ENCODE assay signal across 20 cellular contexts in genomic region chr10:19659920-19660655, GRCh38.
DNase-seq lines count a peak whose midpoint lies in the region; ATAC-seq and TF ChIP-seq lines count a peak whose summit lies in the region.
"Had no signal": no experiment of that assay in that cellular context is flagged by ENCODE, and none has a peak within 500 bp of the region (broad histone marks: within the 10 kb centered on the region; RNA-seq: fewer than 3 reads in every experiment).

No MANE protein-coding gene starts in this region.

- no peak overlapping the region for H3K4me3 ChIP-seq in mammary epithelial cell (replicated peaks in 1 of 3; ENCODE audit: insufficient read depth in 1 of 3, low read depth in 2 of 3, low read length in 3 of 3)
- H3K4me3 ChIP-seq in breast epithelium = no peak overlapping the region
- H3K4me3 ChIP-seq in right cardiac atrium (ENCODE audit: low read length) = no peak overlapping the region
- no peak overlapping the region for H3K4me3 ChIP-seq in thoracic aorta
- no peak overlapping the region for H3K4me3 ChIP-seq in gastrocnemius medialis
- H3K4me3 ChIP-seq: BLaER1 treated with 17β-estradiol and CSF1 and Interleukin-3, amounts not matched to agents 10 nM and 100 nM had no signal

- TF ChIP-seq POLR2A in breast epithelium (IDR thresholded peaks at IDR 0.05) (no peak), gastrocnemius medialis (IDR thresholded peaks at IDR 0.05) (no peak)

- in situ Hi-C loops in mammary epithelial cell (cut with MboI; ENCODE audit: low sequenced_read_pairs in 2 of 2) = no loop called here
- in situ Hi-C loops in gastrocnemius medialis (cut with MboI; ENCODE audit: low sequenced_read_pairs in 4 of 4) = no loop called here

- peak; percentile 47; the same call in 2 of the 3 replicates for ATAC-seq in SK-N-SH treated with all-trans-retinoic acid at 6 μM for 48 hours
- peak; percentile 62 to 78 for ATAC-seq in right cardiac atrium
- peak; percentile 81 for ATAC-seq in thoracic aorta (ENCODE audit: insufficient number of reproducible peaks, low FRiP score, low read depth)
- no peak for ATAC-seq in GM21447 (IDR thresholded peaks at IDR 0.05; ENCODE audit: unreplicated experiment)
- no peak for ATAC-seq in gastrocnemius medialis
- ATAC-seq: T-helper 17 cell had no signal

- no peaks in the 10 kb centered on the region for H3K79me2 ChIP-seq in mammary epithelial cell (ENCODE audit: insufficient read depth, low read length)

- no peaks in the 10 kb centered on the region for H3K9me3 ChIP-seq in mammary epithelial cell (replicated peaks; ENCODE audit: insufficient read depth, low read length)
- H3K9me3 ChIP-seq in breast epithelium = no peaks in the 10 kb centered on the region
- H3K9me3 ChIP-seq in right cardiac atrium (ENCODE audit: control insufficient read depth, low read length) = no peaks in the 10 kb centered on the region
- no peaks in the 10 kb centered on the region for H3K9me3 ChIP-seq in thoracic aorta
- H3K9me3 ChIP-seq in gastrocnemius medialis = peaks cover 0 to 7% (median 0%) of the 10 kb centered on the region in 3 donors
- H3K9me3 ChIP-seq: BLaER1 treated with 17β-estradiol and CSF1 and Interleukin-3, amounts not matched to agents 10 nM and 100 nM had no signal

- no peak overlapping the region for H3K9ac ChIP-seq in mammary epithelial cell (ENCODE audit: insufficient read depth, low read length)
- H3K9ac ChIP-seq: BLaER1 treated with 17β-estradiol and CSF1 and Interleukin-3, amounts not matched to agents 10 nM and 100 nM had no signal

- no peak overlapping the region for H2AFZ ChIP-seq in mammary epithelial cell (ENCODE audit: low read depth, low read length)

- CTCF ChIA-PET in mammary epithelial cell (lab: Charles Lee; ENCODE audit: low non-redundant PET) = no interaction called here

- 62% methylated on average over 4 of the region's 4 CpGs for WGBS in mammary epithelial cell (ENCODE audit: low coverage, missing lambda C conversion rate)
- 71% methylated on average over 4 of the region's 4 CpGs for WGBS in right cardiac atrium

- dilution Hi-C loops in mammary epithelial cell (cut with HindIII; ENCODE audit: low sequenced_read_pairs) = no loop called here

- H3K27me3 ChIP-seq in mammary epithelial cell (ENCODE audit: insufficient read depth, low read length) = no peaks in the 10 kb centered on the region
- H3K27me3 ChIP-seq in breast epithelium = no peaks in the 10 kb centered on the region
- no peaks in the 10 kb centered on the region for H3K27me3 ChIP-seq in right cardiac atrium (ENCODE audit: control insufficient read depth, insufficient read depth)
- no peaks in the 10 kb centered on the region for H3K27me3 ChIP-seq in thoracic aorta (replicated peaks; ENCODE audit: insufficient read depth)
- no peaks in the 10 kb centered on the region for H3K27me3 ChIP-seq in gastrocnemius medialis
- H3K27me3 ChIP-seq: BLaER1 treated with 17β-estradiol and CSF1 and Interleukin-3, amounts not matched to agents 10 nM and 100 nM had no signal

- H3K4me1 ChIP-seq in mammary epithelial cell (ENCODE audit: insufficient read depth, low read length) (peaks cover 8% of the 10 kb centered on the region), breast epithelium (no peaks in the 10 kb centered on the region), right cardiac atrium (ENCODE audit: control insufficient read depth, insufficient read depth, low read length) (no peaks in the 10 kb centered on the region), thoracic aorta (ENCODE audit: control insufficient read depth in 1 of 2, low read depth in 2 of 2) (peaks cover 18 to 39% of the 10 kb centered on the region in 2 donors), gastrocnemius medialis (no peaks in the 10 kb centered on the region)
- H3K4me1 ChIP-seq: BLaER1 treated with 17β-estradiol and CSF1 and Interleukin-3, amounts not matched to agents 10 nM and 100 nM had no signal

- H3K4me2 ChIP-seq in mammary epithelial cell (ENCODE audit: insufficient read depth, low read depth, low read length) = no peak overlapping the region
- H3K4me2 ChIP-seq: BLaER1 treated with 17β-estradiol and CSF1 and Interleukin-3, amounts not matched to agents 10 nM and 100 nM had no signal

- H4K20me1 ChIP-seq in mammary epithelial cell (ENCODE audit: insufficient read depth, low read length) = no peaks in the 10 kb centered on the region
- H4K20me1 ChIP-seq: BLaER1 treated with 17β-estradiol and CSF1 and Interleukin-3, amounts not matched to agents 10 nM and 100 nM had no signal

- intact Hi-C loops in mammary epithelial cell (cut with micrococcal nuclease) = loop anchor here (5.0 to 10.0 kb wide), 2 partner anchors 45 to 127 kb away; no protein-coding TSS in a partner anchor
- intact Hi-C loops in breast epithelium (cut with DNase I; ENCODE audit: low total_unique reads) = no loop called here
- intact Hi-C loops in right cardiac atrium (cut with DNase I) = no loop called here
- intact Hi-C loops in gastrocnemius medialis (cut with DNase I; ENCODE audit: low total_unique reads) = no loop called here

- DNase-seq in mammary epithelial cell = peak; percentile 41
- DNase-seq in breast epithelium (ENCODE audit: low spot score in 2 of 2) = no peak
- DNase-seq in right cardiac atrium = no peak
- DNase-seq in thoracic aorta (ENCODE audit: low spot score) = no peak
- DNase-seq in NOMO-1 treated with DMSO at 0.1 percent for 48 hours (lab: John Stamatoyannopoulos, UW; ENCODE audit: unreplicated experiment) = no peak
- DNase-seq in gastrocnemius medialis = no peak
- DNase-seq: activated naive CD4-positive, alpha-beta T cell treated with Interleukin-2 at 50 U/mL for 16 hours; anterior cingulate cortex; Calu3; Kasumi-1; NCI-H1105; NCI-H524 treated with DMSO at 0.1 percent for 48 hours; SIG-M5; stimulated activated CD4-positive, alpha-beta T cell treated with anti-CD3 and anti-CD28 coated beads, Interleukin-2, amount 100 ng/mL, for 48 hours; T-helper 17 cell had no signal

- no peaks in the 10 kb centered on the region for H3K36me3 ChIP-seq in mammary epithelial cell (ENCODE audit: insufficient read depth, low read length)
- no peaks in the 10 kb centered on the region for H3K36me3 ChIP-seq in breast epithelium
- H3K36me3 ChIP-seq in thoracic aorta = no peaks in the 10 kb centered on the region
- no peaks in the 10 kb centered on the region for H3K36me3 ChIP-seq in gastrocnemius medialis
- H3K36me3 ChIP-seq: BLaER1 treated with 17β-estradiol and CSF1 and Interleukin-3, amounts not matched to agents 10 nM and 100 nM had no signal

- TF ChIP-seq CTCF in mammary epithelial cell (conservative IDR thresholded peaks at IDR 0.05 in 1 of 2, IDR thresholded peaks at IDR 0.05 in 1 of 2; ENCODE audit: extremely low read depth in 1 of 2, insufficient read depth in 1 of 2, low read depth in 1 of 2, low read length in 2 of 2) (no peak), breast epithelium (IDR thresholded peaks at IDR 0.05) (no peak), thoracic aorta (IDR thresholded peaks at IDR 0.05) (no peak), gastrocnemius medialis (IDR thresholded peaks at IDR 0.05 in 4 of 5, conservative IDR thresholded peaks at IDR 0.05 in 1 of 5) (no peak)

- H3K27ac ChIP-seq in mammary epithelial cell (ENCODE audit: insufficient read depth, low read depth, low read length) (no peak overlapping the region), breast epithelium (no peak overlapping the region), right cardiac atrium (ENCODE audit: low read length) (no peak overlapping the region), thoracic aorta (peak overlapping the region; percentile 75 to 78), gastrocnemius medialis (no peak overlapping the region)
- H3K27ac ChIP-seq: 22Rv1; BLaER1 treated with 17β-estradiol and CSF1 and Interleukin-3, amounts not matched to agents 10 nM and 100 nM; VCaP had no signal

- no TSS peak for BruUV-seq in mammary epithelial cell (replicated peaks; lab: Mats Ljungman, UMichigan)

TF ChIP-seq in SK-N-SH treated with all-trans-retinoic acid at 6 μM for 48 hours, 23 proteins besides CTCF, POLR2A, EP300 and RAD21 (continues in another document):
- TF ChIP-seq PPARA (CRISPR knock-in tag; IDR thresholded peaks at IDR 0.05; ENCODE audit: borderline replicate concordance) (no peak), CSDC2 (CRISPR knock-in tag; IDR thresholded peaks at IDR 0.05) (no peak), ARNTL (CRISPR knock-in tag; IDR thresholded peaks at IDR 0.05; ENCODE audit: borderline replicate concordance, low read depth) (no peak), ZNF8 (CRISPR knock-in tag; IDR thresholded peaks at IDR 0.05) (no peak), SNAI2 (CRISPR knock-in tag; IDR thresholded peaks at IDR 0.05) (no peak), CSRNP3 (CRISPR knock-in tag; IDR thresholded peaks at IDR 0.05) (no peak), ZNF70 (CRISPR knock-in tag; IDR thresholded peaks at IDR 0.05) (no peak), POU6F1 (CRISPR knock-in tag; IDR thresholded peaks at IDR 0.05; ENCODE audit: borderline replicate concordance, low read depth) (no peak), ZFP30 (CRISPR knock-in tag; IDR thresholded peaks at IDR 0.05) (no peak)

Comparison
In these comparisons a context has a peak if more than half of its experiments do, and no peak if none do; other contexts are left out.
1. H3K27ac ChIP-seq: peak in thoracic aorta (2 of 2); none in mammary epithelial cell (single experiment), breast epithelium (0 of 2), right cardiac atrium (single experiment) and gastrocnemius medialis (0 of 4).
2. ATAC-seq: peak in SK-N-SH treated with all-trans-retinoic acid at 6 μM for 48 hours (single experiment), right cardiac atrium (2 of 2) and thoracic aorta (single experiment); none in GM21447 (single experiment) and gastrocnemius medialis (0 of 2).